Comparison of ENCODE assay signal across 18 cellular contexts in genomic region chr2:74895031-74895425, GRCh38.
"Had no signal": no experiment of that assay in that cellular context is flagged by ENCODE, and none has a peak within 500 bp of the region (broad histone marks: within the 10 kb centered on the region; RNA-seq: fewer than 3 reads in every experiment).

No MANE protein-coding gene starts in this region.

- H3K27me3 Mint-ChIP-seq: activated naive CD4-positive, alpha-beta T cell treated with anti-CD3 and anti-CD28 coated beads, Interleukin-2, amount 10 ng/mL, durations not matched to agents 7 days and 5 days; naive thymus-derived CD4-positive, alpha-beta T cell; stimulated activated naive CD8-positive, alpha-beta T cell treated with anti-CD3 and anti-CD28 coated beads, Interleukin-15, amount 100 ng/mL, for 72 hours had no signal

- FAIRE-seq: kidney had no signal

- H3K4me2 ChIP-seq: hepatocyte had no signal

- H3K79me2 ChIP-seq: hepatocyte had no signal

- H3K27me3 ChIP-seq: adrenal gland, colonic mucosa, hepatocyte, left lung, upper lobe of right lung had no signal

- H3K4me3 Mint-ChIP-seq: activated naive CD4-positive, alpha-beta T cell treated with anti-CD3 and anti-CD28 coated beads, Interleukin-2, amount 10 ng/mL, durations not matched to agents 7 days and 5 days; naive thymus-derived CD4-positive, alpha-beta T cell; stimulated activated naive CD8-positive, alpha-beta T cell treated with anti-CD3 and anti-CD28 coated beads, Interleukin-15, amount 100 ng/mL, for 72 hours; T-helper 2 cell treated with Interferon-gamma antibody and Interleukin-4, amounts not matched to agents 5 μg/mL and 100 μg/mL, for 36 hours had no signal

- H3K4me1 ChIP-seq: adrenal gland, colonic mucosa, left lung, upper lobe of right lung had no signal

- ATAC-seq: activated CD4-positive, CD25-positive, alpha-beta regulatory T cell treated with anti-CD3 and anti-CD28 coated beads, Interleukin-2, amount 50 U/mL, for 24 hours; esophagus mucosa; mucosa of descending colon; naive thymus-derived CD4-positive, alpha-beta T cell; right cardiac atrium; stimulated activated naive CD8-positive, alpha-beta T cell treated with anti-CD3 and anti-CD28 coated beads, Interleukin-15, amount 100 ng/mL, for 72 hours had no signal

- H2AFZ ChIP-seq: hepatocyte had no signal

- DNase-seq: activated CD4-positive, alpha-beta T cell treated with anti-CD3 and anti-CD28 coated beads, Interleukin-2, amount 50 U/mL, for 48 hours; activated naive CD4-positive, alpha-beta T cell treated with anti-CD3 and anti-CD28 coated beads, Interleukin-2, amount 10 ng/mL, durations not matched to agents 7 days and 5 days; caudate nucleus; colonic mucosa; kidney; left lung; mammary epithelial cell; mucosa of descending colon; naive thymus-derived CD4-positive, alpha-beta T cell; right cardiac atrium; stimulated activated naive CD8-positive, alpha-beta T cell treated with anti-CD3 and anti-CD28 coated beads, Interleukin-15, amount 100 ng/mL, for 72 hours; SW 1271; upper lobe of right lung had no signal

- H3K4me3 ChIP-seq: adrenal gland, colonic mucosa, hepatocyte, left lung, mucosa of descending colon, upper lobe of right lung had no signal

- H3K27ac Mint-ChIP-seq: activated naive CD4-positive, alpha-beta T cell treated with anti-CD3 and anti-CD28 coated beads, Interleukin-2, amount 10 ng/mL, durations not matched to agents 7 days and 5 days; naive thymus-derived CD4-positive, alpha-beta T cell; T-helper 2 cell treated with Interferon-gamma antibody and Interleukin-4, amounts not matched to agents 5 μg/mL and 100 μg/mL, for 36 hours had no signal

- H3K9me3 ChIP-seq: adrenal gland, colonic mucosa, left lung, mucosa of descending colon, upper lobe of right lung had no signal

- H3K27ac ChIP-seq: adrenal gland, colonic mucosa, hepatocyte, left lung, upper lobe of right lung had no signal

- H3K4me1 Mint-ChIP-seq: activated naive CD4-positive, alpha-beta T cell treated with anti-CD3 and anti-CD28 coated beads, Interleukin-2, amount 10 ng/mL, durations not matched to agents 7 days and 5 days; stimulated activated naive CD8-positive, alpha-beta T cell treated with anti-CD3 and anti-CD28 coated beads, Interleukin-15, amount 100 ng/mL, for 72 hours had no signal

- H3K36me3 ChIP-seq: adrenal gland had no signal
